Comparison of ENCODE assay signal across 23 cellular contexts in the genomic region with DNA sequence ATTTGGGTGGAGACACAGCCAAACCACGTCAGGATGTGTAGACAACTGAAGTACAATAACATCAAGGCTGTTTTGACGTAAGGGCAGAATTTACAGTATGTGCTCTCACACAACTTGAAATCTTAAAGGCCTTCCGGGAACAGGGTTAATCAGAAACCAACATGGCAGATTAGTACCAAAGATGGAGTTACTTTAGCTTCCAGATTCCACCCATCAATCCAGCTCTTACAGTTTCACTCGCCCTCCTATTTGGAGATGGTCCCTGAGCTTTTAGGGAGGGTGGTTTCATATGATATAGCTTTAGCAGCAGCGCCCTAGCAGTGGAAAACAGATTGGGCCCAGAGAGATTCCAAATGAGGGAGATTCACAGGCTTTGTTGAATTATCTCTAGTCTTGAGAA. TPM values are rescaled to one million over a fixed set of nuclear protein-coding genes. Genes with fewer than 3 reads are reported as not detected.
"Had no signal": no experiment of that assay in that cellular context is flagged by ENCODE, and none has a peak within 500 bp of the region (broad histone marks: within the 10 kb centered on the region; RNA-seq: fewer than 3 reads in every experiment).

No MANE protein-coding gene starts in this region.

- H3K36me3 ChIP-seq: gastrocnemius medialis, right lobe of liver, thoracic aorta, tibial nerve, upper lobe of left lung had no signal

- H3K27me3 Mint-ChIP-seq: naive thymus-derived CD4-positive, alpha-beta T cell; progenitor cell of endocrine pancreas; stimulated activated naive CD8-positive, alpha-beta T cell treated with anti-CD3 and anti-CD28 coated beads, Interleukin-15, Interleukin-2, amounts not matched to agents 100 ng/mL and 50 ng/mL, for 24 hours had no signal

- H3K36me3 Mint-ChIP-seq: mesothelial cell of epicardium; naive thymus-derived CD4-positive, alpha-beta T cell had no signal

- H3K4me3 ChIP-seq: gastrocnemius medialis, lung, right lobe of liver, thoracic aorta, tibial nerve, upper lobe of left lung had no signal

- H3K9me3 ChIP-seq: gastrocnemius medialis, right lobe of liver, thoracic aorta, tibial nerve, upper lobe of left lung had no signal

- H3K4me3 Mint-ChIP-seq: mesothelial cell of epicardium; stimulated activated naive B cell treated with anti-CD40 and anti-IgM and Interleukin-4, amounts not matched to agents 10 μg/mL and 1 μg/mL and 100 μg/mL, for 72 hours had no signal

- ATAC-seq: gastrocnemius medialis; left lobe of liver; naive thymus-derived CD4-positive, alpha-beta T cell; right lobe of liver; stimulated activated naive B cell treated with anti-CD40 and anti-IgM and Interleukin-4, amounts not matched to agents 10 μg/mL and 1 μg/mL and 100 μg/mL, for 72 hours had no signal

- H3K27ac ChIP-seq: gastrocnemius medialis, parathyroid adenoma, right lobe of liver, thoracic aorta, tibial nerve, upper lobe of left lung had no signal

- H3K27ac Mint-ChIP-seq: mesothelial cell of epicardium; nephron progenitor cell; stimulated activated naive B cell treated with anti-CD40 and anti-IgM and Interleukin-4, amounts not matched to agents 10 μg/mL and 1 μg/mL and 100 μg/mL, for 72 hours had no signal

- DNase-seq: cortex of kidney; foreskin fibroblast; gastrocnemius medialis; head of caudate nucleus; mesenchymal stem cell; naive thymus-derived CD4-positive, alpha-beta T cell; right lobe of liver; small intestine; stimulated activated CD4-positive, alpha-beta T cell treated with anti-CD3 and anti-CD28 coated beads, Interleukin-15, amount 100 ng/mL, for 24 hours; stimulated activated CD4-positive, alpha-beta T cell treated with anti-CD3 and anti-CD28 coated beads, Interleukin-2, amount 100 ng/mL, for 48 hours; stimulated activated naive B cell treated with anti-CD40 and anti-IgM and Interleukin-4, amounts not matched to agents 10 μg/mL and 1 μg/mL and 100 μg/mL, for 72 hours; upper lobe of left lung had no signal

- H3K27me3 ChIP-seq: gastrocnemius medialis, right lobe of liver, tibial nerve, upper lobe of left lung had no signal

- H3K9me3 Mint-ChIP-seq: mesothelial cell of epicardium; naive thymus-derived CD4-positive, alpha-beta T cell; nephron progenitor cell; stimulated activated naive B cell treated with anti-CD40 and anti-IgM and Interleukin-4, amounts not matched to agents 10 μg/mL and 1 μg/mL and 100 μg/mL, for 72 hours; stimulated activated naive CD8-positive, alpha-beta T cell treated with anti-CD3 and anti-CD28 coated beads, Interleukin-15, Interleukin-2, amounts not matched to agents 100 ng/mL and 50 ng/mL, for 24 hours had no signal

- H3K9ac ChIP-seq: parathyroid adenoma had no signal

RNA-seq across cellular contexts. Expression of gene C12orf56, which starts 11.6 kb away (rescaled TPM):
- total RNA-seq: dermis microvascular lymphatic vessel endothelial cell, gastrocnemius medialis, glomerular endothelial cell, left lobe of liver, right lobe of liver, thoracic aorta, upper lobe of left lung had no signal
- polyA plus RNA-seq: naive thymus-derived CD4-positive, alpha-beta T cell; small intestine had no signal
